In the genomic region with DNA sequence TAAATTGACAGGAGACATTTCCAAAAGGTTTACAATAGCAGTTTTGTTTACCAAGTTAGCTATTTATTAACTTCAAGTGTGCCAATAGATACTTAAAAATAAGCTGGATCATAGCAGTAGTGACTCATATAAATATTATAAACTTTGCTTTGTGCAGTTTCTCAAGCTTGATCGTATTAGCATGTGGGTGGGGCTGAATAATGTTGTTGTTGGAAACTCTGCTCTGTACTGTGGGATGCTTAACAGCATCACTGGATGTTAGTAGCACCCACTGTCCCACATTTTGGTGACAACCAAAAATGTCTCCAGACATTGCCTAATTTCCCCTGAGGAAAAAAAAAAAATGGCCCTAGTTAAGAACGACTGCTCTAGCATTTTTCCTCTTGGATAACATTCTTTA, we compare ENCODE assay signal across 20 cellular contexts.
"Had no signal": no experiment of that assay in that cellular context is flagged by ENCODE, and none has a peak within 500 bp of the region (broad histone marks: within the 10 kb centered on the region; RNA-seq: fewer than 3 reads in every experiment).

No MANE protein-coding gene starts in this region.

- H3K27ac ChIP-seq: gastrocnemius medialis, tibial nerve, uterus had no signal

- H3K36me3 ChIP-seq: gastrocnemius medialis, tibial nerve, uterus had no signal

- H3K9me3 ChIP-seq: gastrocnemius medialis, tibial nerve, uterus had no signal

- H3K27me3 ChIP-seq: gastrocnemius medialis, tibial nerve, uterus had no signal

- H3K4me1 ChIP-seq: gastrocnemius medialis, tibial nerve, uterus had no signal

- DNase-seq: activated CD4-positive, alpha-beta T cell treated with anti-CD3 and anti-CD28 coated beads, Interleukin-2, amount 10 ng/mL, durations not matched to agents 7 days and 5 days; activated CD8-positive, alpha-beta T cell treated with anti-CD3 and anti-CD28 coated beads, Interleukin-2, amount 10 ng/mL, durations not matched to agents 7 days and 5 days; activated naive CD4-positive, alpha-beta T cell treated with Interleukin-2 at 50 U/mL for 16 hours; activated naive CD8-positive, alpha-beta T cell treated with anti-CD3 and anti-CD28 coated beads, Interleukin-2, amount 50 U/mL, for 24 hours; activated T-cell treated with anti-CD3 and anti-CD28 coated beads, Interleukin-2, amount 50 U/mL, for 24 hours; caudate nucleus; effector memory CD8-positive, alpha-beta T cell; gastrocnemius medialis; immature natural killer cell; kidney glomerular epithelial cell; mesenchymal stem cell; mucosa of descending colon; naive B cell; retina; stimulated activated CD4-positive, alpha-beta T cell treated with anti-CD3 and anti-CD28 coated beads, Interleukin-2, amount 100 ng/mL, for 24 hours; stimulated activated naive CD4-positive, alpha-beta T cell treated with Interleukin-2 at 50 U/mL for 16 hours; substantia nigra; uterus had no signal

- ATAC-seq: activated CD4-positive, CD25-positive, alpha-beta regulatory T cell treated with anti-CD3 and anti-CD28 coated beads, Interleukin-2, amount 50 U/mL, for 24 hours; activated CD8-positive, alpha-beta T cell treated with anti-CD3 and anti-CD28 coated beads, Interleukin-2, amount 10 ng/mL, durations not matched to agents 7 days and 5 days; activated naive CD8-positive, alpha-beta T cell treated with anti-CD3 and anti-CD28 coated beads, Interleukin-2, amount 50 U/mL, for 24 hours; effector memory CD8-positive, alpha-beta T cell; gastrocnemius medialis; mucosa of descending colon had no signal

- H3K4me3 ChIP-seq: gastrocnemius medialis, mucosa of descending colon, tibial nerve, uterus had no signal
